Comparison of ENCODE assay signal across 8 cellular contexts in the genomic region with DNA sequence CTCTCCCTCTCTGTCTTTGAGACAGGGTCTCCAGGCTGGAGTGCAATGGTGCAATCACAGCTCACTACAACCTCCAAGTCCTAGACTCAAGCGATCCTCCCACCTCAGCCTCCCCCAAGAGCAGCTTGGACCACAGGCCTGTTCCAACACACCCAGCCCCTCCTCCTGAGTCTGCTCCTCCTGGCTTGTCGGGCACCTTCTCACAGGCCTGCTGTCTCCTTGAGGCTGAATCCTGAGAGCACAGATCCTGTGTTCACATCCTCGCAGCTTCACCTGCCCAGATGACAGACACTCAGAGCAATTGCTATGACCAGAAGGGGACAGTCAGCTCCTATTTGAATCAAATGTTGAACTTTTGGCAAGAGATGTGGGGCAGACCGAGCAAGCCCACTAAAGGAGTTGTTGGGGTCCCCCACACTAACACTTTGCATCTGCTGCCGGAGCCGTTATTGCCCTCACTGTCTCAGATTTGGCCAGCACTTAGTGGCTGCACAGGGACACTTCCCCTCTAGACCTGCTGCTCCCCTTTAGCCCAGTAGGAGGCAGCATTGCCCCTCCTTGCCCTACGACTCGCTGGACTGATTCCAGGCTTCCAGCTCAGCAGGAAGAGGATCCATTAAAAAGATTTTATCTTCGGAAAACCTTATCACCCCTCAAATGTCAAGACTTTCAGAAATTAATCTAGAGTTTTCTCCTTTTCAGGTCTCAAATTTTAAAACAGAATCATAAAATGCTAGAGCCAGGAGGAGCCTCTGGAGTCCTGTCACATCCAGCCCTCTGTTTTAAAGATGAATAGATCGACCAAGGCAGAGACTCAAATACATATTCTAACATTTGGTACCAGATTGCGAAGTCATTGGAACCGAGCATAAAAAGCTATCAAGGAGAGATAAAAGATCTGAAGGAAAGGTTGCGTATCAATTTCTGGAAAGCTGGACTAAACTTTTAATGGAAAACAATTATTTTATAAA.
DNase-seq lines count a peak whose midpoint lies in the region; ATAC-seq and TF ChIP-seq lines count a peak whose summit lies in the region.

No MANE protein-coding gene starts in this region.

- no peaks in the 10 kb centered on the region for H3K4me1 Mint-ChIP-seq in activated naive CD8-positive, alpha-beta T cell treated with anti-CD3 and anti-CD28 coated beads, Interleukin-2, amount 10 ng/mL, durations not matched to agents 7 days and 5 days

- H3K9me3 ChIP-seq in Karpas-422 (ENCODE audit: low read length) = no peaks in the 10 kb centered on the region
- no peaks in the 10 kb centered on the region for H3K9me3 ChIP-seq in cardiac muscle cell (ENCODE audit: low read depth)

- no peaks in the 10 kb centered on the region for H4K20me1 ChIP-seq in Karpas-422 (ENCODE audit: insufficient read depth, low read depth, low read length)

- peaks cover 8% of the 10 kb centered on the region for H3K27me3 Mint-ChIP-seq in activated naive CD8-positive, alpha-beta T cell treated with anti-CD3 and anti-CD28 coated beads, Interleukin-2, amount 10 ng/mL, durations not matched to agents 7 days and 5 days

- DNase-seq in COR-L47 (lab: John Stamatoyannopoulos, UW) (peak; percentile 64), Karpas-422 (peak; percentile 82), SK-N-DZ (ENCODE audit: low spot score) (peak; percentile 40), cardiac muscle cell (ENCODE audit: low read depth in 1 of 2, low spot score in 1 of 2) (peak; percentile 65 to 77), putamen (ENCODE audit: low spot score) (peak; percentile 46), KG1 (lab: John Stamatoyannopoulos, UW) (no peak)
- DNase-seq in activated naive CD8-positive, alpha-beta T cell treated with anti-CD3 and anti-CD28 coated beads, Interleukin-2, amount 10 ng/mL, durations not matched to agents 7 days and 5 days = peak; percentile 64

- H3K4me3 Mint-ChIP-seq in activated naive CD8-positive, alpha-beta T cell treated with anti-CD3 and anti-CD28 coated beads, Interleukin-2, amount 10 ng/mL, durations not matched to agents 7 days and 5 days = no peak overlapping the region

- TF ChIP-seq CTCF in cardiac muscle cell (IDR thresholded peaks at IDR 0.05; ENCODE audit: low read depth, low read length) = peak; percentile 97

- no peaks in the 10 kb centered on the region for H3K9me3 Mint-ChIP-seq in activated naive CD8-positive, alpha-beta T cell treated with anti-CD3 and anti-CD28 coated beads, Interleukin-2, amount 10 ng/mL, durations not matched to agents 7 days and 5 days

- H3K79me2 ChIP-seq in Karpas-422 (ENCODE audit: low read length) = no peaks in the 10 kb centered on the region

- H3K4me2 ChIP-seq in Karpas-422 (ENCODE audit: low read depth, low read length, poor library complexity, severe bottlenecking) = no peak overlapping the region

- H3K27me3 ChIP-seq in Karpas-422 (ENCODE audit: low read length) = no peaks in the 10 kb centered on the region
- no peaks in the 10 kb centered on the region for H3K27me3 ChIP-seq in cardiac muscle cell

- ATAC-seq in GM19455 (IDR thresholded peaks at IDR 0.05; ENCODE audit: unreplicated experiment) = peak; percentile 83
- ATAC-seq in activated naive CD8-positive, alpha-beta T cell treated with anti-CD3 and anti-CD28 coated beads, Interleukin-2, amount 10 ng/mL, durations not matched to agents 7 days and 5 days (ENCODE audit: low read depth) = no peak

- H3K9ac ChIP-seq in Karpas-422 (ENCODE audit: low read length) = no peak overlapping the region

- H3K27ac ChIP-seq in Karpas-422 (ENCODE audit: low read length) (no peak overlapping the region), cardiac muscle cell (no peak overlapping the region)

- H3K4me3 ChIP-seq in Karpas-422 (ENCODE audit: low read length) (no peak overlapping the region), cardiac muscle cell (no peak overlapping the region)

- H3K36me3 ChIP-seq in Karpas-422 (ENCODE audit: insufficient read depth, low read length) (no peaks in the 10 kb centered on the region), cardiac muscle cell (no peaks in the 10 kb centered on the region)

- POLR2A ChIA-PET in activated naive CD8-positive, alpha-beta T cell treated with anti-CD3 and anti-CD28 coated beads, Interleukin-2, amount 10 ng/mL, durations not matched to agents 7 days and 5 days (lab: Charles Lee) = no interaction called here

- H3K4me1 ChIP-seq in Karpas-422 (ENCODE audit: low read length) (no peaks in the 10 kb centered on the region), cardiac muscle cell (ENCODE audit: low read depth) (no peaks in the 10 kb centered on the region)

- H3K36me3 Mint-ChIP-seq in activated naive CD8-positive, alpha-beta T cell treated with anti-CD3 and anti-CD28 coated beads, Interleukin-2, amount 10 ng/mL, durations not matched to agents 7 days and 5 days = no peaks in the 10 kb centered on the region

- no peak overlapping the region for H3K27ac Mint-ChIP-seq in activated naive CD8-positive, alpha-beta T cell treated with anti-CD3 and anti-CD28 coated beads, Interleukin-2, amount 10 ng/mL, durations not matched to agents 7 days and 5 days

- no peaks in the 10 kb centered on the region for H3K9me2 ChIP-seq in Karpas-422 (replicated peaks; ENCODE audit: insufficient read depth, low read length)

- H2AFZ ChIP-seq in Karpas-422 (ENCODE audit: low read length) = no peak overlapping the region
